In genomic region chr18:60157810-60158209, GRCh38 we compare ENCODE assay signal across 13 cellular contexts.
"Had no signal": no experiment of that assay in that cellular context is flagged by ENCODE, and none has a peak within 500 bp of the region (broad histone marks: within the 10 kb centered on the region; RNA-seq: fewer than 3 reads in every experiment).

No MANE protein-coding gene starts in this region.

- H3K36me3 ChIP-seq: neutrophil, thyroid gland had no signal

- DNase-seq: activated CD4-positive, alpha-beta T cell treated with anti-CD3 and anti-CD28 coated beads for 1 hour; activated CD4-positive, alpha-beta T cell treated with anti-CD3 and anti-CD28 coated beads, Interleukin-2, amount 50 U/mL, for 48 hours; activated naive CD4-positive, alpha-beta T cell treated with anti-CD3 and anti-CD28 coated beads, Interleukin-2, amount 10 ng/mL, durations not matched to agents 7 days and 5 days; activated T-cell treated with anti-CD3 and anti-CD28 coated beads, Interleukin-2, amount 50 U/mL, for 1 hour; effector memory CD8-positive, alpha-beta T cell; foreskin keratinocyte; glutamatergic neuron; mesenchymal stem cell; natural killer cell; thyroid gland had no signal

- H2AFZ ChIP-seq: parathyroid adenoma had no signal

- H3K27me3 ChIP-seq: foreskin keratinocyte, neutrophil, thyroid gland had no signal

- ATAC-seq: effector memory CD8-positive, alpha-beta T cell; foreskin keratinocyte; natural killer cell; stimulated activated effector memory CD8-positive, alpha-beta T cell treated with anti-CD3 and anti-CD28 coated beads, Interleukin-12 subunit alpha, Interleukin-12 subunit beta, amount 100 ng/mL, for 72 hours had no signal

- H3K4me3 ChIP-seq: thyroid gland had no signal

- H3K9me3 ChIP-seq: neutrophil, thyroid gland had no signal

- H3K9ac ChIP-seq: parathyroid adenoma had no signal

- H3K79me2 ChIP-seq: parathyroid adenoma had no signal

- H3K4me1 ChIP-seq: foreskin keratinocyte, parathyroid adenoma had no signal
